In genomic region chr1:61452354-61452990, GRCh38 we compare ENCODE assay signal across 8 cellular contexts.
A peak's percentile ranks its signal among the peaks of the same experiment; 100 is the strongest.
DNase-seq lines count a peak whose midpoint lies in the region; ATAC-seq and TF ChIP-seq lines count a peak whose summit lies in the region.

No MANE protein-coding gene starts in this region.

- H3K36me3 Mint-ChIP-seq in natural killer cell, result no peaks in the 10 kb centered on the region

- H3K9ac ChIP-seq in duodenal mucosa (ENCODE audit: low read depth in 1 of 2, low read length in 2 of 2), result no peak overlapping the region

- H3K4me1 ChIP-seq in ACC112 (ENCODE audit: control insufficient read depth, insufficient read depth, low read length, unreplicated experiment), result peaks cover 10% of the 10 kb centered on the region
- peaks cover 30 to 36% of the 10 kb centered on the region in 2 donors for H3K4me1 ChIP-seq in duodenal mucosa (ENCODE audit: control insufficient read depth in 1 of 2, insufficient read depth in 2 of 2, low read length in 2 of 2)
- peaks cover 10% of the 10 kb centered on the region for H3K4me1 ChIP-seq in BE2C

- TF ChIP-seq CTCF in natural killer cell (IDR thresholded peaks at IDR 0.05), result no peak
- no peak for TF ChIP-seq CTCF in BE2C (IDR thresholded peaks at IDR 0.05; ENCODE audit: low read depth, low read length)

- no peak overlapping the region for H2AFZ ChIP-seq in ACC112 (ENCODE audit: low read length, unreplicated experiment)

- H3K79me2 ChIP-seq in ACC112 (ENCODE audit: control insufficient read depth, insufficient read depth, low read length, unreplicated experiment), result no peaks in the 10 kb centered on the region

- H3K36me3 ChIP-seq in ACC112 (ENCODE audit: insufficient read depth, low read length), result no peaks in the 10 kb centered on the region
- peaks cover 7 to 10% of the 10 kb centered on the region in 2 donors for H3K36me3 ChIP-seq in duodenal mucosa (ENCODE audit: control insufficient read depth in 1 of 2, insufficient read depth in 2 of 2, low read length in 2 of 2)
- H3K36me3 ChIP-seq in BE2C, result no peaks in the 10 kb centered on the region

- H3K27me3 Mint-ChIP-seq in natural killer cell (ENCODE audit: low read depth in 2 of 2), result peaks cover 0 to 24% of the 10 kb centered on the region in 2 donors

- H3K27ac ChIP-seq in ACC112 (ENCODE audit: low read depth, low read length) (peak overlapping the region; percentile 55), duodenal mucosa (ENCODE audit: low read depth, low read length) (peak overlapping the region; percentile 0)

- H3K4me3 ChIP-seq in ACC112 (ENCODE audit: low read depth, low read length), result no peak overlapping the region
- no peak overlapping the region for H3K4me3 ChIP-seq in duodenal mucosa (ENCODE audit: low read depth in 1 of 2, low read length in 2 of 2)
- H3K4me3 ChIP-seq in BE2C (ENCODE audit: low read depth, low read length), result no peak overlapping the region

- ATAC-seq in natural killer cell, result no peak

- H3K27me3 ChIP-seq in ACC112 (ENCODE audit: insufficient read depth, low read length) (no peaks in the 10 kb centered on the region), duodenal mucosa (ENCODE audit: control insufficient read depth in 1 of 2, insufficient read depth in 2 of 2, low read length in 2 of 2) (no peaks in the 10 kb centered on the region), BE2C (no peaks in the 10 kb centered on the region)

- peak; percentile 57 for DNase-seq in NCI-H69 (lab: John Stamatoyannopoulos, UW)
- DNase-seq in natural killer cell, result no peak
- DNase-seq in BE2C, result no peak
- no peak for DNase-seq in COLO668 (lab: John Stamatoyannopoulos, UW; ENCODE audit: unreplicated experiment)
- no peak for DNase-seq in NCI-H345 (lab: John Stamatoyannopoulos, UW)
- DNase-seq in Ammon's horn (ENCODE audit: low spot score), result no peak

- H3K9me3 ChIP-seq in duodenal mucosa (ENCODE audit: control insufficient read depth in 1 of 2, low read length in 2 of 2) (no peaks in the 10 kb centered on the region), BE2C (no peaks in the 10 kb centered on the region)

- no peak overlapping the region for H3K4me3 Mint-ChIP-seq in natural killer cell

- intact Hi-C loops in natural killer cell (cut with micrococcal nuclease), result loop anchor here (2.0 to 5.0 kb wide), 4 partner anchors 400 to 1476 kb away; no protein-coding TSS in a partner anchor

- H3K9me3 Mint-ChIP-seq in natural killer cell, result no peaks in the 10 kb centered on the region

- peaks cover 20 to 25% of the 10 kb centered on the region in 2 donors for H3K4me1 Mint-ChIP-seq in natural killer cell

- H3K27ac Mint-ChIP-seq in natural killer cell, result peak overlapping the region; percentile 45 to 62
